In genomic region chr21:42522271-42522670, GRCh38 we compare ENCODE assay signal across 27 cellular contexts. TPM values are rescaled to one million over a fixed set of nuclear protein-coding genes. Genes with fewer than 3 reads are reported as not detected.
DNase-seq lines count a peak whose midpoint lies in the region; ATAC-seq and TF ChIP-seq lines count a peak whose summit lies in the region.
"Had no signal": no experiment of that assay in that cellular context is flagged by ENCODE, and none has a peak within 500 bp of the region (broad histone marks: within the 10 kb centered on the region; RNA-seq: fewer than 3 reads in every experiment).

No MANE protein-coding gene starts in this region.

- H3K36me3 Mint-ChIP-seq in MCF 10A (ENCODE audit: insufficient read depth, unreplicated experiment) (no peaks in the 10 kb centered on the region), chondrocyte (ENCODE audit: low read depth) (peaks cover 16% of the 10 kb centered on the region)

- H3K4me3 Mint-ChIP-seq in MCF 10A (ENCODE audit: unreplicated experiment) (no peak overlapping the region), chondrocyte (ENCODE audit: unreplicated experiment) (no peak overlapping the region)
- H3K4me3 Mint-ChIP-seq: CD14-positive monocyte had no signal

- intact Hi-C loops in MCF 10A (cut with micrococcal nuclease) = no loop called here
- intact Hi-C loops in breast epithelium (cut with DNase I; ENCODE audit: low total_unique reads) = no loop called here
- intact Hi-C loops in sciatic nerve (cut with DNase I) = loop anchor here (10.0 kb wide), 1 partner anchor 53 kb away; no protein-coding TSS in a partner anchor

- H3K36me3 ChIP-seq in breast epithelium = no peaks in the 10 kb centered on the region

- H3K4me3 ChIP-seq in breast epithelium (no peak overlapping the region), coronary artery (no peak overlapping the region)

- DNase-seq in MCF 10A (ENCODE audit: unreplicated experiment) (no peak), breast epithelium (ENCODE audit: low spot score in 2 of 2) (no peak), coronary artery (ENCODE audit: low spot score) (peak; percentile 21), sciatic nerve (ENCODE audit: low spot score) (peak; percentile 45), chondrocyte (ENCODE audit: low spot score) (no peak), SW480 (ENCODE audit: low spot score) (no peak)
- DNase-seq: 8988T; DMS53; GDM1; IMR-90; Kasumi-1; MM.1S; NCI-H1092; NCI-H146; NCI-H2029; NCI-H2227 treated with DMSO at 0.1 percent for 48 hours; NCI-H510A; NCI-H774; NK-92 treated with Interleukin-12 subunit alpha and Interleukin-12 subunit beta, amount 100 ng/mL, for 24 hours; SIG-M5; SK-N-SH had no signal

- ATAC-seq in sciatic nerve (no peak), HG03175 (IDR thresholded peaks at IDR 0.05; ENCODE audit: unreplicated experiment) (no peak), GM19035 (IDR thresholded peaks at IDR 0.05; ENCODE audit: unreplicated experiment) (no peak)
- ATAC-seq: HCT116, Panc1 had no signal

- CTCF ChIA-PET in MCF 10A (lab: Yijun Ruan, JAX) = no interaction called here

- BruUV-seq in MCF 10A (replicated peaks; lab: Mats Ljungman, UMichigan) = no TSS peak

- H3K4me1 Mint-ChIP-seq in MCF 10A (ENCODE audit: insufficient read depth, unreplicated experiment) (peaks cover 14% of the 10 kb centered on the region), chondrocyte (ENCODE audit: low read depth) (peaks cover 39% of the 10 kb centered on the region)

- no peaks in the 10 kb centered on the region for H3K9me3 Mint-ChIP-seq in MCF 10A (ENCODE audit: unreplicated experiment)
- H3K9me3 Mint-ChIP-seq in chondrocyte (ENCODE audit: low read depth) = no peaks in the 10 kb centered on the region
- H3K9me3 Mint-ChIP-seq: CD14-positive monocyte had no signal

- H3K27me3 ChIP-seq in breast epithelium = no peaks in the 10 kb centered on the region

- POLR2A ChIA-PET in MCF 10A (lab: Yijun Ruan, JAX) = no interaction called here

- H3K27me3 Mint-ChIP-seq in MCF 10A (ENCODE audit: insufficient read depth, unreplicated experiment) = no peaks in the 10 kb centered on the region
- H3K27me3 Mint-ChIP-seq in chondrocyte (ENCODE audit: low read depth) = no peaks in the 10 kb centered on the region

- TF ChIP-seq POLR2A in breast epithelium (IDR thresholded peaks at IDR 0.05) = no peak

- peak overlapping the region; percentile 11 for H3K27ac Mint-ChIP-seq in MCF 10A (ENCODE audit: low read depth, unreplicated experiment)
- no peak overlapping the region for H3K27ac Mint-ChIP-seq in chondrocyte (ENCODE audit: unreplicated experiment)

- no peaks in the 10 kb centered on the region for H3K9me3 ChIP-seq in breast epithelium
- H3K9me3 ChIP-seq: SK-N-SH had no signal

- H3K27ac ChIP-seq in breast epithelium (no peak overlapping the region), coronary artery (no peak overlapping the region)

- TF ChIP-seq CTCF in MCF 10A (IDR thresholded peaks at IDR 0.05; ENCODE audit: unreplicated experiment) (no peak), breast epithelium (IDR thresholded peaks at IDR 0.05) (no peak), coronary artery (IDR thresholded peaks at IDR 0.05) (no peak), chondrocyte (IDR thresholded peaks at IDR 0.05) (no peak)

- peaks cover 0 to 9% of the 10 kb centered on the region in 2 donors for H3K4me1 ChIP-seq in breast epithelium

RNA-seq across cellular contexts. Expression of gene SLC37A1, which starts 8.6 kb away (rescaled TPM):
- total RNA-seq in MCF 10A (2022) = 4.9 and 7.6 TPM in 2 replicates
- 10 to 100 TPM in 2 of 3 donors, 1 to 10 TPM in 1; 7.5 to 18.4 (median 18.4) TPM for total RNA-seq in breast epithelium
- 7.4 TPM for total RNA-seq in sciatic nerve
- 3.5 to 4.8 TPM (median 4.7 TPM) in 3 replicates for total RNA-seq in chondrocyte

RNA-seq across cellular contexts. Expression of gene RSPH1, which starts 26.2 kb away (rescaled TPM):
- total RNA-seq in MCF 10A (2022) = 0.51 and 0.52 TPM in 2 replicates
- total RNA-seq in breast epithelium = 1 to 10 TPM in 1 of 3 donors, under 1 TPM in 2; 0.48 to 2.3 (median 0.88) TPM
- 0.58 TPM for total RNA-seq in sciatic nerve
- 0.15 TPM in 1 of 3 replicates, not detected in the others for total RNA-seq in chondrocyte
- total RNA-seq: H1, IMR-90 had no signal

Comparison
In these comparisons a context has a peak if more than half of its experiments do, and no peak if none do; other contexts are left out.
1. DNase-seq: peak in coronary artery (single experiment) and sciatic nerve (single experiment); none in MCF 10A (single experiment), breast epithelium (0 of 2), chondrocyte (single experiment) and SW480 (single experiment).